Comparison of ENCODE assay signal across 8 cellular contexts in the genomic region with DNA sequence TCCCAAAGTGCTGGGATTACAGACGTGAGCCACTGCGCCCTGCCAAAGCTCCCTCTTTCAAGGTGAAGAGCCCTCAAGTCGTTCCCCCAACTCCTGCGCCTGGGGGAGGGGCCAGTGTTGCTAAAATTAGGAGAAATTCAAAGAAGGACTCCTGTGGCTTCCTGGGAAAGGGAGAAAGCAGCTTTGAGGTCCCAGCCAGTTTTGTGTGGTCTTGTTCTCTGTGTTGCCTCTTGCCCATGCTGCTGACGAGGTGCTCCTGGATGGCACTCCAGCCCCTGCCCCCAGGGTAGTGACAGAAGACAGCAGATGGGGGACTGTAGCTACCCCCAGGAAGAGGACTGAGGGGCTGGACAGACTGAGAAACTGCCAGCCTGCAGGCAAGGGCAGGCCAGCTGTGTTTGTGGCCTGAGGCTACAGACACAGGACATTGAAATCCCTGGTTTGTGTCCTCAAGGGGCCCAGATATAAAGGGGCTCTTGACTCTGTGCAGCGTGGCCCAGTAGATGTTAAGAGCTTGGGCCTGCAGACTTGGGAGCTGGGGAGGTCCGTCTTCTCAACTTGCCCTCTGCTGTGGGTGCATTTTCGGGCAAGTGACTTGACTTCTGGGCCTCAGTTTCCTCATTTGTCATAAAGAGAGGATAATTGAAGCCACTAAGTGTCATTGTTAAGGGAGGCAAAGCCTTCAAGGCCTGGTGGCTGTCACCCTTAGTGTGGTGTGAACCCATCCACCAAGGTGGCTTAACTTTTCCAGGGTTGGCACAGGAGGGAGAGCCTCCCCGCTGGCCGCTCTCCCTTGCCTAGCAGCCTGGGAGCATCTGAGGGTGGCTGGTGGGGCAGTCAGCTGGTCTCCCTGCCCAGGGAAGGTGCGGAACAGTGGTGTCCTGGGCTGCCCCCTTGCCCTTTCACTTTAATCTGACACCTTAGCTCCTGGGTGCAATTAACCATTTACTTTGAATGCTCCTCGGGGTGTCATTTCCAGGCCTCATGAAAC. TPM values are rescaled to one million over a fixed set of nuclear protein-coding genes. Genes with fewer than 3 reads are reported as not detected.
DNase-seq lines count a peak whose midpoint lies in the region; TF ChIP-seq lines count a peak whose summit lies in the region.

No MANE protein-coding gene starts in this region.

- H3K36me3 Mint-ChIP-seq in activated T-helper 2 cell treated with anti-CD3 and anti-CD28 coated beads, Interferon-gamma antibody, Interleukin-2, Interleukin-4, amounts not matched to agents 10 μg/mL and 5 μg/mL and 100 μg/mL, durations not matched to agents 14 hours and 24 hours and 36 hours (ENCODE audit: low read depth) = peaks cover 48% of the 10 kb centered on the region

- H3K9me3 Mint-ChIP-seq in activated T-helper 2 cell treated with anti-CD3 and anti-CD28 coated beads, Interferon-gamma antibody, Interleukin-2, Interleukin-4, amounts not matched to agents 10 μg/mL and 5 μg/mL and 100 μg/mL, durations not matched to agents 14 hours and 24 hours and 36 hours = no peaks in the 10 kb centered on the region

- 90 to 98% methylated on average over 10 to 12 of the region's 12 CpGs for WGBS in mesodermal cell (ENCODE audit: insufficient coverage in 2 of 2), 2 experiments

- H3K27ac Mint-ChIP-seq in activated T-helper 2 cell treated with anti-CD3 and anti-CD28 coated beads, Interferon-gamma antibody, Interleukin-2, Interleukin-4, amounts not matched to agents 10 μg/mL and 5 μg/mL and 100 μg/mL, durations not matched to agents 14 hours and 24 hours and 36 hours = peak overlapping the region; percentile 96

- H3K4me3 ChIP-seq in mesodermal cell (ENCODE audit: extremely low read depth, insufficient read depth, low read length, poor library complexity, severe bottlenecking) (no peak overlapping the region), uterus (no peak overlapping the region)

- no peaks in the 10 kb centered on the region for H3K27me3 Mint-ChIP-seq in activated T-helper 2 cell treated with anti-CD3 and anti-CD28 coated beads, Interferon-gamma antibody, Interleukin-2, Interleukin-4, amounts not matched to agents 10 μg/mL and 5 μg/mL and 100 μg/mL, durations not matched to agents 14 hours and 24 hours and 36 hours (ENCODE audit: low read depth)

- H3K4me1 ChIP-seq in mesodermal cell (ENCODE audit: control insufficient read depth, insufficient read depth, low read length, poor library complexity, severe bottlenecking) (peaks cover 43% of the 10 kb centered on the region), uterus (peaks cover 0 to 25% of the 10 kb centered on the region in 2 donors)

- TF ChIP-seq CTCF in uterus (IDR thresholded peaks at IDR 0.05) = no peak

- intact Hi-C loops in activated T-helper 2 cell treated with anti-CD3 and anti-CD28 coated beads, Interferon-gamma antibody, Interleukin-2, Interleukin-4, amounts not matched to agents 10 μg/mL and 5 μg/mL and 100 μg/mL, durations not matched to agents 14 hours and 24 hours and 36 hours (cut with micrococcal nuclease) = loop anchor here (1.0 to 5.0 kb wide), 3 partner anchors 23 to 487 kb away; a partner anchor contains a TSS
- intact Hi-C loops in uterus (cut with DNase I; ENCODE audit: low total_unique reads) = no loop called here

- H3K4me3 Mint-ChIP-seq in activated T-helper 2 cell treated with anti-CD3 and anti-CD28 coated beads, Interferon-gamma antibody, Interleukin-2, Interleukin-4, amounts not matched to agents 10 μg/mL and 5 μg/mL and 100 μg/mL, durations not matched to agents 14 hours and 24 hours and 36 hours (ENCODE audit: low read depth) = peak overlapping the region; percentile 91

- DNase-seq in stimulated activated CD4-positive, alpha-beta T cell treated with anti-CD3 and anti-CD28 coated beads, Interleukin-4, amount 100 ng/mL, for 24 hours = peak; percentile 11
- no peak for DNase-seq in stimulated activated CD4-positive, alpha-beta T cell treated with anti-CD3 and anti-CD28 coated beads, Interleukin-2, amount 100 ng/mL, for 48 hours
- DNase-seq in activated T-helper 2 cell treated with anti-CD3 and anti-CD28 coated beads, Interferon-gamma antibody, Interleukin-2, Interleukin-4, amounts not matched to agents 10 μg/mL and 5 μg/mL and 100 μg/mL, durations not matched to agents 14 hours and 24 hours and 36 hours (ENCODE audit: low spot score) = no peak
- no peak for DNase-seq in uterus
- no peak for DNase-seq in NCI-H1105 (lab: John Stamatoyannopoulos, UW)
- no peak for DNase-seq in DMS53 treated with DMSO at 0.1 percent for 48 hours (lab: John Stamatoyannopoulos, UW; ENCODE audit: unreplicated experiment)
- no peak for DNase-seq in NCI-H345 treated with DMSO at 0.1 percent for 48 hours (lab: John Stamatoyannopoulos, UW; ENCODE audit: unreplicated experiment)

- H3K9me3 ChIP-seq in mesodermal cell (ENCODE audit: control insufficient read depth, low read length) (no peaks in the 10 kb centered on the region), uterus (no peaks in the 10 kb centered on the region)

- peaks cover 45% of the 10 kb centered on the region for H3K36me3 ChIP-seq in mesodermal cell (ENCODE audit: control insufficient read depth, insufficient read depth, low read length)
- no peaks in the 10 kb centered on the region for H3K36me3 ChIP-seq in uterus

- TF ChIP-seq POLR2A in uterus (IDR thresholded peaks at IDR 0.05) = no peak

- peaks cover 46% of the 10 kb centered on the region for H3K4me1 Mint-ChIP-seq in activated T-helper 2 cell treated with anti-CD3 and anti-CD28 coated beads, Interferon-gamma antibody, Interleukin-2, Interleukin-4, amounts not matched to agents 10 μg/mL and 5 μg/mL and 100 μg/mL, durations not matched to agents 14 hours and 24 hours and 36 hours (ENCODE audit: low read depth)

- H3K27ac ChIP-seq in mesodermal cell (ENCODE audit: low read depth, low read length, severe bottlenecking) = peak overlapping the region; percentile 10
- H3K27ac ChIP-seq in uterus = no peak overlapping the region

- H3K27me3 ChIP-seq in uterus = no peaks in the 10 kb centered on the region

RNA-seq across cellular contexts. Expression of a gene that starts 4.1 kb away (rescaled TPM):
- 204 and 212 TPM in 2 replicates for total RNA-seq in activated T-helper 2 cell treated with anti-CD3 and anti-CD28 coated beads, Interferon-gamma antibody, Interleukin-2, Interleukin-4, amounts not matched to agents 10 μg/mL and 5 μg/mL and 100 μg/mL, durations not matched to agents 14 hours and 24 hours and 36 hours
- polyA plus RNA-seq in mesodermal cell (2013, experiment 1 of 2) = 133 TPM
- 96.3 TPM for polyA plus RNA-seq in mesodermal cell (2013, experiment 2 of 2)
- 10 to 100 TPM in 2 of 4 donors, 1 to 10 TPM in 2; 2.0 to 17.4 (median 9.2) TPM for total RNA-seq in uterus

RNA-seq across cellular contexts. Expression of a gene that starts 29.0 kb away (rescaled TPM):
- total RNA-seq in activated T-helper 2 cell treated with anti-CD3 and anti-CD28 coated beads, Interferon-gamma antibody, Interleukin-2, Interleukin-4, amounts not matched to agents 10 μg/mL and 5 μg/mL and 100 μg/mL, durations not matched to agents 14 hours and 24 hours and 36 hours = 34.3 and 34.9 TPM in 2 replicates
- 7.1 TPM for polyA plus RNA-seq in mesodermal cell (2013, experiment 1 of 2)
- 5.3 TPM for polyA plus RNA-seq in mesodermal cell (2013, experiment 2 of 2)
- 1 to 10 TPM in 3 of 4 donors, under 1 TPM in 1; 0.77 to 5.7 (median 1.7) TPM for total RNA-seq in uterus

RNA-seq across cellular contexts. Expression of a gene that starts 38.8 kb away (rescaled TPM):
- 1.7 and 2.1 TPM in 2 replicates for total RNA-seq in activated T-helper 2 cell treated with anti-CD3 and anti-CD28 coated beads, Interferon-gamma antibody, Interleukin-2, Interleukin-4, amounts not matched to agents 10 μg/mL and 5 μg/mL and 100 μg/mL, durations not matched to agents 14 hours and 24 hours and 36 hours
- polyA plus RNA-seq in mesodermal cell (2013, experiment 1 of 2) = 1.4 TPM
- polyA plus RNA-seq in mesodermal cell (2013, experiment 2 of 2) = 0.71 TPM
- 1 to 10 TPM in 3 of 4 donors, under 1 TPM in 1; under 0.01 to 7.2 (median 4.4) TPM for total RNA-seq in uterus

Comparison
In these comparisons a context has a peak if more than half of its experiments do, and no peak if none do; other contexts are left out.
1. RNA of a gene that starts 4.1 kb away (total RNA-seq): 204 to 212 TPM in activated T-helper 2 cell treated with anti-CD3 and anti-CD28 coated beads, Interferon-gamma antibody, Interleukin-2, Interleukin-4, amounts not matched to agents 10 μg/mL and 5 μg/mL and 100 μg/mL, durations not matched to agents 14 hours and 24 hours and 36 hours; 2.0 to 17.4 TPM in uterus; every median in the first group is over 10 times any median in the second.